In genomic region chr19:47240561-47240960, GRCh38 we compare ENCODE assay signal across 10 cellular contexts. TPM values are rescaled to one million over a fixed set of nuclear protein-coding genes. Genes with fewer than 3 reads are reported as not detected.
DNase-seq lines count a peak whose midpoint lies in the region; ATAC-seq, FAIRE-seq and TF ChIP-seq lines count a peak whose summit lies in the region.
"Had no signal": no experiment of that assay in that cellular context is flagged by ENCODE, and none has a peak within 500 bp of the region (broad histone marks: within the 10 kb centered on the region; RNA-seq: fewer than 3 reads in every experiment).

No MANE protein-coding gene starts in this region.

- no peak for FAIRE-seq in small intestine (lab: Jason Lieb, UNC)
- FAIRE-seq: bronchial epithelial cell had no signal

- no peaks in the 10 kb centered on the region for H3K9me3 Mint-ChIP-seq in activated naive CD8-positive, alpha-beta T cell treated with anti-CD3 and anti-CD28 coated beads, Interleukin-2, amount 10 ng/mL, durations not matched to agents 7 days and 5 days
- H3K9me3 Mint-ChIP-seq in activated naive CD8-positive, alpha-beta T cell treated with anti-CD3 and anti-CD28 coated beads for 36 hours = no peaks in the 10 kb centered on the region

- H3K4me1 ChIP-seq in mesenchymal stem cell (ENCODE audit: control insufficient read depth, insufficient read depth, low read depth, low read length) = peaks cover 37% of the 10 kb centered on the region
- no peaks in the 10 kb centered on the region for H3K4me1 ChIP-seq in small intestine (ENCODE audit: control insufficient read depth in 2 of 2, insufficient read depth in 1 of 2, low read depth in 1 of 2, low read length in 1 of 2)

- H3K27me3 Mint-ChIP-seq in activated naive CD8-positive, alpha-beta T cell treated with anti-CD3 and anti-CD28 coated beads, Interleukin-2, amount 10 ng/mL, durations not matched to agents 7 days and 5 days = peaks cover 6% of the 10 kb centered on the region
- H3K27me3 Mint-ChIP-seq in activated naive CD8-positive, alpha-beta T cell treated with anti-CD3 and anti-CD28 coated beads for 36 hours = peaks cover 3% of the 10 kb centered on the region

- H3K4me2 ChIP-seq in mesenchymal stem cell (ENCODE audit: low read length, poor library complexity, severe bottlenecking) = peak overlapping the region; percentile 12

- peak overlapping the region; percentile 86 for H2BK15ac ChIP-seq in mesenchymal stem cell (ENCODE audit: low read depth, poor library complexity, severe bottlenecking)

- H3K14ac ChIP-seq in mesenchymal stem cell (ENCODE audit: low read length in 2 of 2) = no peak overlapping the region

- no peak overlapping the region for H3K23ac ChIP-seq in mesenchymal stem cell (ENCODE audit: low read length in 2 of 2)

- H2AK5ac ChIP-seq in mesenchymal stem cell (ENCODE audit: low read length, severe bottlenecking) = peak overlapping the region; percentile 14

- H3K27ac ChIP-seq in WERI-Rb-1 = 0 out of 2 replicates have a peak overlapping the region, but pooled peaks have one; percentile 25
- peak overlapping the region; percentile 74 for H3K27ac ChIP-seq in mesenchymal stem cell (ENCODE audit: low read length, poor library complexity, severe bottlenecking)
- H3K27ac ChIP-seq in small intestine (ENCODE audit: low read depth in 1 of 2, low read length in 1 of 2) = no peak overlapping the region
- H3K27ac ChIP-seq: HL-60 had no signal

- peak overlapping the region; percentile 90 for H2BK120ac ChIP-seq in mesenchymal stem cell (ENCODE audit: low read depth, low read length)

- POLR2A ChIA-PET in activated naive CD8-positive, alpha-beta T cell treated with anti-CD3 and anti-CD28 coated beads, Interleukin-2, amount 10 ng/mL, durations not matched to agents 7 days and 5 days (lab: Charles Lee) = interaction anchor here (0.6 to 3.3 kb wide), 5 partner anchors 8 to 127 kb away, joined by 3 to 30 read pairs (median 5); partner anchors contain the start of gene ZC3H4

- WGBS in mesenchymal stem cell = 75% methylated on average over 5 of the region's 6 CpGs
- WGBS in small intestine, 3 donors = 24 to 55% (median 51%) methylated on average over 6 of the region's 6 CpGs

- peak overlapping the region; percentile 32 for H3K9ac ChIP-seq in mesenchymal stem cell (ENCODE audit: low read length)

- peak overlapping the region; percentile 28 for H4K8ac ChIP-seq in mesenchymal stem cell (ENCODE audit: low read length)

- H2BK5ac ChIP-seq in mesenchymal stem cell (ENCODE audit: low read depth, low read length, poor library complexity, severe bottlenecking) = no peak overlapping the region

- TF ChIP-seq CTCF in WERI-Rb-1 (IDR thresholded peaks at IDR 0.05; ENCODE audit: low read depth, low read length) = no peak

- no peak for DNase-seq in activated naive CD8-positive, alpha-beta T cell treated with anti-CD3 and anti-CD28 coated beads, Interleukin-2, amount 10 ng/mL, durations not matched to agents 7 days and 5 days
- no peak for DNase-seq in activated naive CD8-positive, alpha-beta T cell treated with anti-CD3 and anti-CD28 coated beads for 36 hours
- DNase-seq in WERI-Rb-1 = no peak
- DNase-seq in mesenchymal stem cell = no peak
- peak; percentile 4 for DNase-seq in superior temporal gyrus (ENCODE audit: extremely low spot score)
- DNase-seq in NCI-H1930 (lab: John Stamatoyannopoulos, UW) = no peak
- no peak for DNase-seq in small intestine

- H2AFZ ChIP-seq in mesenchymal stem cell (ENCODE audit: low read depth, low read length) = no peak overlapping the region

- H3K27me3 ChIP-seq in WERI-Rb-1 (ENCODE audit: insufficient read depth, low read depth, severe bottlenecking) = peaks cover 10% of the 10 kb centered on the region
- H3K27me3 ChIP-seq in mesenchymal stem cell (ENCODE audit: control insufficient read depth in 1 of 2, insufficient read depth in 1 of 2, low read length in 2 of 2) = peaks cover 0 to 11% of the 10 kb centered on the region in 2 experiments
- H3K27me3 ChIP-seq in small intestine (ENCODE audit: control insufficient read depth in 2 of 2, insufficient read depth in 2 of 2, low read length in 2 of 2) = peaks cover 0 to 2% of the 10 kb centered on the region in 2 donors

- peak overlapping the region in 1 of 2 experiments; percentile 7 for H3K4ac ChIP-seq in mesenchymal stem cell (ENCODE audit: low read depth in 1 of 2, low read length in 2 of 2)

- H3K36me3 Mint-ChIP-seq in activated naive CD8-positive, alpha-beta T cell treated with anti-CD3 and anti-CD28 coated beads, Interleukin-2, amount 10 ng/mL, durations not matched to agents 7 days and 5 days = no peaks in the 10 kb centered on the region
- H3K36me3 Mint-ChIP-seq in activated naive CD8-positive, alpha-beta T cell treated with anti-CD3 and anti-CD28 coated beads for 36 hours = peaks cover 6% of the 10 kb centered on the region

- H3K36me3 ChIP-seq in WERI-Rb-1 (no peaks in the 10 kb centered on the region), mesenchymal stem cell (ENCODE audit: control insufficient read depth in 1 of 2, insufficient read depth in 2 of 2, low read depth in 1 of 2, low read length in 2 of 2) (no peaks in the 10 kb centered on the region), small intestine (ENCODE audit: control insufficient read depth in 2 of 2, insufficient read depth in 2 of 2, low read length in 2 of 2) (no peaks in the 10 kb centered on the region)

- H3K4me3 Mint-ChIP-seq in activated naive CD8-positive, alpha-beta T cell treated with anti-CD3 and anti-CD28 coated beads, Interleukin-2, amount 10 ng/mL, durations not matched to agents 7 days and 5 days = peak overlapping the region; percentile 37
- no peak overlapping the region for H3K4me3 Mint-ChIP-seq in activated naive CD8-positive, alpha-beta T cell treated with anti-CD3 and anti-CD28 coated beads for 36 hours

- H4K91ac ChIP-seq in mesenchymal stem cell (ENCODE audit: low read length) = peak overlapping the region; percentile 63

- no peak overlapping the region for H3K4me3 ChIP-seq in WERI-Rb-1 (ENCODE audit: low read depth, low read length)
- no peak overlapping the region for H3K4me3 ChIP-seq in mesenchymal stem cell (ENCODE audit: insufficient read depth in 1 of 2, low read depth in 1 of 2, low read length in 2 of 2)
- H3K4me3 ChIP-seq in small intestine (ENCODE audit: low read depth in 1 of 2, low read length in 2 of 2) = no peak overlapping the region

- no peaks in the 10 kb centered on the region for H3K79me1 ChIP-seq in mesenchymal stem cell (replicated peaks; ENCODE audit: low read length, poor library complexity, severe bottlenecking)

- peaks cover 26% of the 10 kb centered on the region for H3K4me1 Mint-ChIP-seq in activated naive CD8-positive, alpha-beta T cell treated with anti-CD3 and anti-CD28 coated beads, Interleukin-2, amount 10 ng/mL, durations not matched to agents 7 days and 5 days
- H3K4me1 Mint-ChIP-seq in activated naive CD8-positive, alpha-beta T cell treated with anti-CD3 and anti-CD28 coated beads for 36 hours = peaks cover 22% of the 10 kb centered on the region

- H3K27ac Mint-ChIP-seq in activated naive CD8-positive, alpha-beta T cell treated with anti-CD3 and anti-CD28 coated beads, Interleukin-2, amount 10 ng/mL, durations not matched to agents 7 days and 5 days = peak overlapping the region; percentile 52
- H3K27ac Mint-ChIP-seq in activated naive CD8-positive, alpha-beta T cell treated with anti-CD3 and anti-CD28 coated beads for 36 hours = no peak overlapping the region

- H3K18ac ChIP-seq in mesenchymal stem cell (ENCODE audit: low read depth in 1 of 2, low read length in 2 of 2) = peak overlapping the region; percentile 31 to 63

- ATAC-seq in activated naive CD8-positive, alpha-beta T cell treated with anti-CD3 and anti-CD28 coated beads, Interleukin-2, amount 10 ng/mL, durations not matched to agents 7 days and 5 days (ENCODE audit: low read depth) = no peak
- no peak for ATAC-seq in GM21447 (IDR thresholded peaks at IDR 0.05; ENCODE audit: unreplicated experiment)

- no peaks in the 10 kb centered on the region for H3K9me3 ChIP-seq in WERI-Rb-1 (ENCODE audit: severe bottlenecking)
- H3K9me3 ChIP-seq in mesenchymal stem cell (ENCODE audit: control insufficient read depth, low read length) = no peaks in the 10 kb centered on the region
- H3K9me3 ChIP-seq in small intestine (ENCODE audit: control insufficient read depth, low read depth) = no peaks in the 10 kb centered on the region

- H2BK12ac ChIP-seq in mesenchymal stem cell (ENCODE audit: low read length in 2 of 2) = peak overlapping the region; percentile 49 to 87

RNA-seq across cellular contexts. Expression of gene BBC3, which starts 9.6 kb away (rescaled TPM):
- total RNA-seq in activated naive CD8-positive, alpha-beta T cell treated with anti-CD3 and anti-CD28 coated beads, Interleukin-2, amount 10 ng/mL, durations not matched to agents 7 days and 5 days = 10 to 100 TPM; 29.5 to 29.9 TPM
- 10 to 100 TPM; 12.5 to 13.3 TPM for total RNA-seq in activated naive CD8-positive, alpha-beta T cell treated with anti-CD3 and anti-CD28 coated beads for 36 hours
- polyA plus RNA-seq in mesenchymal stem cell (2013, experiment 1 of 2) = 7.2 TPM
- polyA plus RNA-seq in mesenchymal stem cell (2013, experiment 2 of 2) = 7.0 TPM
- polyA plus RNA-seq in small intestine = 1 to 10 TPM; 3.1 to 9.3 (median 5.4) TPM

RNA-seq across cellular contexts. Expression of gene CCDC9, which starts 15.8 kb away (rescaled TPM):
- total RNA-seq in activated naive CD8-positive, alpha-beta T cell treated with anti-CD3 and anti-CD28 coated beads, Interleukin-2, amount 10 ng/mL, durations not matched to agents 7 days and 5 days = 10 to 100 TPM; 37.8 to 39.6 TPM
- 10 to 100 TPM; 28.4 to 29.3 TPM for total RNA-seq in activated naive CD8-positive, alpha-beta T cell treated with anti-CD3 and anti-CD28 coated beads for 36 hours
- polyA plus RNA-seq in mesenchymal stem cell (2013, experiment 1 of 2) = 16.8 TPM
- polyA plus RNA-seq in mesenchymal stem cell (2013, experiment 2 of 2) = 18.0 TPM
- polyA plus RNA-seq in small intestine = 10 to 100 TPM; 12.1 to 23.0 (median 22.2) TPM

RNA-seq across cellular contexts. Expression of gene INAFM1, which starts 34.1 kb away (rescaled TPM):
- total RNA-seq in activated naive CD8-positive, alpha-beta T cell treated with anti-CD3 and anti-CD28 coated beads, Interleukin-2, amount 10 ng/mL, durations not matched to agents 7 days and 5 days = 10 to 100 TPM; 14.2 to 15.4 TPM
- 10 to 100 TPM in 1 of 2 experiments, 1 to 10 TPM in 1; 9.8 to 10.6 TPM for total RNA-seq in activated naive CD8-positive, alpha-beta T cell treated with anti-CD3 and anti-CD28 coated beads for 36 hours
- 10.7 TPM for polyA plus RNA-seq in mesenchymal stem cell (2013, experiment 1 of 2)
- 11.4 TPM for polyA plus RNA-seq in mesenchymal stem cell (2013, experiment 2 of 2)
- polyA plus RNA-seq in small intestine = 1 to 10 TPM; 5.8 to 6.6 (median 5.9) TPM

Comparison
In these comparisons a context has a peak if more than half of its experiments do, and no peak if none do; other contexts are left out.
1. H3K27ac ChIP-seq: peak in WERI-Rb-1 (single experiment) and mesenchymal stem cell (single experiment); none in small intestine (0 of 2).